1 cellular context compared by ENCODE assay signal in the genomic region with DNA sequence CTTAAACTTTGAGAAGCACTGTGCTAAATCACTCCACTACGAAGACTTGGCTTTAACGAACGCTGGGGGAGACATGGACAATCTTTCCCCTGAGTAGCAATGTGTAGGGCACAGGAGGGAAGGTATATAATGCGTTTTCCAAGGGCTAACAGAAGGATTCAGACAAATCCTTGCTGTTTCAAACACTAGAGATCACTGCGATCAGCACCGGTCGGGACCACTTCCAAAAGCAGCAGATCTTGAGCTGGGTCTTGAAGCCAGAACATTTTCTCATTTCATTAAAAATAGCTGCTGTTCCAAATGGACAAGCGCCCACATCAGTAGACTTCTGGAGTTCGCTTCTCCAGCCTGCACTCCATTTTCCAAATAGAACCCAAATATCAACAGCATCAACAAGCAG.
A peak's percentile ranks its signal among the peaks of the same experiment; 100 is the strongest.
TF ChIP-seq lines count a peak whose summit lies in the region.

No MANE protein-coding gene starts in this region.

TF ChIP-seq in H1, 55 proteins besides CTCF, POLR2A, EP300 and RAD21:
- TF ChIP-seq SUZ12 (IDR thresholded peaks at IDR 0.05; ENCODE audit: low read length) (peak; percentile 40; the same call in 1 of the 2 replicates), SP1 (IDR thresholded peaks at IDR 0.05; ENCODE audit: low read depth, low read length) (no peak), KDM4A (IDR thresholded peaks at IDR 0.05; ENCODE audit: low read depth, low read length, severe bottlenecking) (no peak)
TF ChIP-seq in H1: peak in this region for 1.
